ENCODE assay signal across 30 cellular contexts in genomic region chr12:38137287-38137686, GRCh38.
"Had no signal": no experiment of that assay in that cellular context is flagged by ENCODE, and none has a peak within 500 bp of the region (broad histone marks: within the 10 kb centered on the region; RNA-seq: fewer than 3 reads in every experiment).

No MANE protein-coding gene starts in this region.

- H3K9me3 ChIP-seq: MG63, SJSA1, SK-N-SH had no signal

- H3K36me3 ChIP-seq: MG63, SJSA1 had no signal

- H3K4me3 ChIP-seq: K562, MG63, PC-9, SJSA1 had no signal

- FAIRE-seq: K562, RCC 7860 had no signal

- H3K4me1 ChIP-seq: SJSA1 had no signal

- H3K27me3 ChIP-seq: MG63, SJSA1 had no signal

- H3K9ac ChIP-seq: SK-N-SH had no signal

- H3K27ac ChIP-seq: PC-9, RWPE1, SJSA1 had no signal

- DNase-seq: Kasumi-1, KG1, MG63, NCI-H1048, NCI-H1092 treated with DMSO at 0.1 percent for 48 hours, NCI-H1417, NCI-H1436, NCI-H146, NCI-H1694, NCI-H187, NCI-H1930, NCI-H2029 treated with DMSO at 0.1 percent for 48 hours, NCI-H2081 treated with DMSO at 0.1 percent for 48 hours, NCI-H2107, NCI-H2171, NCI-H226, NCI-H446 treated with DMSO at 0.1 percent for 48 hours, NCI-H510A, NCI-H524, NCI-H526 treated with DMSO at 0.1 percent for 48 hours, NCI-H774, PC-9, SHP77 treated with DMSO at 0.1 percent for 48 hours, SK-N-SH, SW 1271 had no signal

- H2AFZ ChIP-seq: PC-9 had no signal

- ATAC-seq: K562, Right ventricle myocardium inferior had no signal
